ENCODE assay signal across 11 cellular contexts in genomic region chr17:17810374-17811248, GRCh38. TPM values are rescaled to one million over a fixed set of nuclear protein-coding genes. Genes with fewer than 3 reads are reported as not detected.
DNase-seq lines count a peak whose midpoint lies in the region; ATAC-seq, FAIRE-seq and TF ChIP-seq lines count a peak whose summit lies in the region.
"Had no signal": no experiment of that assay in that cellular context is flagged by ENCODE, and none has a peak within 500 bp of the region (broad histone marks: within the 10 kb centered on the region; RNA-seq: fewer than 3 reads in every experiment).

No MANE protein-coding gene starts in this region.

- in situ Hi-C loops in HepG2 (cut with HindIII; ENCODE audit: extremely low pct_ligation_motif_present, low pct_unique_long_range_greater_than_20kb), result loop anchor here (5.0 kb wide), 1 partner anchor 52 kb away; no protein-coding TSS in a partner anchor
- in situ Hi-C loops in transverse colon (cut with MboI; ENCODE audit: low pct_ligation_motif_present in 1 of 4, low pct_unique_long_range_greater_than_20kb in 1 of 4, low sequenced_read_pairs in 3 of 4), result no loop called here

- H3K9me3 Mint-ChIP-seq in activated T-helper 1 cell treated with anti-CD3 and anti-CD28 coated beads, Interleukin-12 subunit alpha, Interleukin-12 subunit beta, Interleukin-2, Interleukin-4 antibody, amounts not matched to agents 30 ng/mL and 10 ng/mL and 1 ng/mL, durations not matched to agents 14 hours and 24 hours and 36 hours, result no peaks in the 10 kb centered on the region

- H3K9me3 ChIP-seq in PC-3 (ENCODE audit: low read length) (no peaks in the 10 kb centered on the region), endothelial cell of umbilical vein (replicated peaks; ENCODE audit: control insufficient read depth, insufficient read depth, low read length) (no peaks in the 10 kb centered on the region), HepG2 (ENCODE audit: low read length) (no peaks in the 10 kb centered on the region), transverse colon (no peaks in the 10 kb centered on the region)

- H3K4me1 ChIP-seq in PC-3 (ENCODE audit: insufficient read depth, low read length) (peaks cover 9% of the 10 kb centered on the region), endothelial cell of umbilical vein (ENCODE audit: control insufficient read depth, extremely low read depth, insufficient read depth, low read length) (peaks cover 3% of the 10 kb centered on the region), HepG2 (ENCODE audit: insufficient read depth, low read length) (peaks cover 45% of the 10 kb centered on the region), transverse colon (peaks cover 3 to 29% (median 17%) of the 10 kb centered on the region in 4 donors)
- H3K4me1 ChIP-seq: foreskin keratinocyte had no signal

- DNase-seq in PC-3 (no peak), endothelial cell of umbilical vein (ENCODE audit: low read depth, low spot score) (no peak), HepG2 (ENCODE audit: low spot score) (no peak), transverse colon (no peak), SW480 (ENCODE audit: low spot score) (no peak)
- DNase-seq in activated T-helper 1 cell treated with anti-CD3 and anti-CD28 coated beads, Interleukin-12 subunit alpha, Interleukin-12 subunit beta, Interleukin-2, Interleukin-4 antibody, amounts not matched to agents 30 ng/mL and 10 ng/mL and 1 ng/mL, durations not matched to agents 14 hours and 24 hours and 36 hours (ENCODE audit: low spot score), result no peak
- no peak for DNase-seq in effector CD8-positive, alpha-beta T cell (lab: John Stamatoyannopoulos, UW)
- DNase-seq: stimulated activated naive CD8-positive, alpha-beta T cell treated with anti-CD3 and anti-CD28 coated beads, Interleukin-15, Interleukin-2, amounts not matched to agents 100 U/mL and 50 U/mL, for 24 hours had no signal

- dilution Hi-C loops in endothelial cell of umbilical vein (cut with MboI; ENCODE audit: extremely low pct_ligation_motif_present, low sequenced_read_pairs), result no loop called here

- no peaks in the 10 kb centered on the region for H3K27me3 Mint-ChIP-seq in activated T-helper 1 cell treated with anti-CD3 and anti-CD28 coated beads, Interleukin-12 subunit alpha, Interleukin-12 subunit beta, Interleukin-2, Interleukin-4 antibody, amounts not matched to agents 30 ng/mL and 10 ng/mL and 1 ng/mL, durations not matched to agents 14 hours and 24 hours and 36 hours (ENCODE audit: insufficient read depth)

- TF ChIP-seq EP300 in HepG2 (IDR thresholded peaks at IDR 0.05; ENCODE audit: low read depth in 2 of 2, low read length in 2 of 2) (no peak), HepG2 (CRISPR knock-in tag; IDR thresholded peaks at IDR 0.05; ENCODE audit: borderline replicate concordance) (no peak), transverse colon (IDR thresholded peaks at IDR 0.05; ENCODE audit: low read depth) (no peak)

- H3K4me3 ChIP-seq in PC-3 (ENCODE audit: low read length) (no peak overlapping the region), endothelial cell of umbilical vein (replicated peaks in 1 of 3; ENCODE audit: insufficient read depth in 1 of 3, low read depth in 1 of 3, low read length in 3 of 3) (no peak overlapping the region), HepG2 (replicated peaks in 1 of 3; ENCODE audit: insufficient read depth in 1 of 3, low read depth in 2 of 3, low read length in 3 of 3) (no peak overlapping the region), transverse colon (peak overlapping the region in 2 of 4 donors; percentile 5 to 22)

- TF ChIP-seq RAD21 in HepG2 (CRISPR knock-in tag; IDR thresholded peaks at IDR 0.05), result no peak

- POLR2A ChIA-PET in PC-3 (lab: Charles Lee; ENCODE audit: unreplicated experiment) (interaction anchor here (1.0 kb wide), 1 partner anchor 25 kb away, joined by 5 read pairs; no protein-coding TSS in a partner anchor), endothelial cell of umbilical vein (lab: Charles Lee) (no interaction called here), HepG2 (lab: Yijun Ruan, JAX) (interaction anchor here (1.3 to 2.7 kb wide), 3 partner anchors 27 to 46 kb away, joined by 4 to 26 read pairs (median 5); partner anchors contain the start of gene SREBF1)

- H3K27me3 ChIP-seq in PC-3 (ENCODE audit: low read length), result no peaks in the 10 kb centered on the region
- no peaks in the 10 kb centered on the region for H3K27me3 ChIP-seq in endothelial cell of umbilical vein (ENCODE audit: control insufficient read depth in 2 of 2, insufficient read depth in 2 of 2, low read length in 2 of 2)
- no peaks in the 10 kb centered on the region for H3K27me3 ChIP-seq in HepG2 (ENCODE audit: control insufficient read depth in 1 of 2, insufficient read depth in 2 of 2, low read length in 2 of 2)
- H3K27me3 ChIP-seq in transverse colon, result no peaks in the 10 kb centered on the region
- H3K27me3 ChIP-seq: foreskin keratinocyte had no signal

- no peak overlapping the region for H2AFZ ChIP-seq in PC-3 (ENCODE audit: low read length)
- H2AFZ ChIP-seq in endothelial cell of umbilical vein (ENCODE audit: low read depth, low read length), result no peak overlapping the region
- no peak overlapping the region for H2AFZ ChIP-seq in HepG2 (ENCODE audit: low read length)

- TF ChIP-seq POLR2A in endothelial cell of umbilical vein (IDR thresholded peaks at IDR 0.05; ENCODE audit: low read depth, low read length), result no peak
- peak in 1 of 2 experiments; percentile 25; a peak in 2 of 4 replicates for TF ChIP-seq POLR2A in HepG2 (IDR thresholded peaks at IDR 0.05; ENCODE audit: insufficient read depth in 1 of 2, low read depth in 2 of 2, low read length in 2 of 2)
- TF ChIP-seq POLR2A in transverse colon (IDR thresholded peaks at IDR 0.05), result no peak

- H3K9ac ChIP-seq in PC-3 (ENCODE audit: low read length), result no peak overlapping the region
- H3K9ac ChIP-seq in endothelial cell of umbilical vein (replicated peaks; ENCODE audit: extremely low read depth, insufficient read depth, low read length), result no peak overlapping the region
- H3K9ac ChIP-seq in HepG2 (ENCODE audit: insufficient read depth, low read depth, low read length), result no peak overlapping the region

- no peaks in the 10 kb centered on the region for H3K9me2 ChIP-seq in PC-3 (replicated peaks; ENCODE audit: low read length)

- peaks cover 5% of the 10 kb centered on the region for H3K4me1 Mint-ChIP-seq in activated T-helper 1 cell treated with anti-CD3 and anti-CD28 coated beads, Interleukin-12 subunit alpha, Interleukin-12 subunit beta, Interleukin-2, Interleukin-4 antibody, amounts not matched to agents 30 ng/mL and 10 ng/mL and 1 ng/mL, durations not matched to agents 14 hours and 24 hours and 36 hours (ENCODE audit: low read depth)

- no peak for FAIRE-seq in endothelial cell of umbilical vein (lab: Jason Lieb, UNC)
- no peak for FAIRE-seq in HepG2 (lab: Jason Lieb, UNC)
- FAIRE-seq: HTR-8/SVneo had no signal

- H3F3A ChIP-seq in PC-3 (ENCODE audit: low read length, unreplicated experiment), result peaks cover 7% of the 10 kb centered on the region

- peaks cover 26% of the 10 kb centered on the region for H3K36me3 Mint-ChIP-seq in activated T-helper 1 cell treated with anti-CD3 and anti-CD28 coated beads, Interleukin-12 subunit alpha, Interleukin-12 subunit beta, Interleukin-2, Interleukin-4 antibody, amounts not matched to agents 30 ng/mL and 10 ng/mL and 1 ng/mL, durations not matched to agents 14 hours and 24 hours and 36 hours (ENCODE audit: low read depth)

- H4K20me1 ChIP-seq in PC-3 (ENCODE audit: low read length) (0 out of 2 replicates have a peak, but pooled peaks cover 6% of the 10 kb centered on the region), endothelial cell of umbilical vein (replicated peaks; ENCODE audit: control insufficient read depth, extremely low read depth, insufficient read depth, low read length) (no peaks in the 10 kb centered on the region), HepG2 (ENCODE audit: insufficient read depth, low read length) (0 out of 2 replicates have a peak, but pooled peaks cover 9% of the 10 kb centered on the region)

- H3K4me2 ChIP-seq in PC-3 (ENCODE audit: low read length) (no peak overlapping the region), endothelial cell of umbilical vein (ENCODE audit: insufficient read depth, low read length) (no peak overlapping the region), HepG2 (ENCODE audit: low read depth, low read length) (no peak overlapping the region)

- H3K79me2 ChIP-seq in PC-3 (ENCODE audit: low read length) (no peaks in the 10 kb centered on the region), endothelial cell of umbilical vein (ENCODE audit: control insufficient read depth, insufficient read depth, low read length) (no peaks in the 10 kb centered on the region), HepG2 (ENCODE audit: insufficient read depth, low read length) (no peaks in the 10 kb centered on the region)

- CTCF ChIA-PET in PC-3 (lab: Charles Lee) (interaction anchor here (0.6 kb wide), 1 partner anchor 29 kb away, joined by 5 read pairs; no protein-coding TSS in a partner anchor), endothelial cell of umbilical vein (lab: Charles Lee) (interaction anchor here (0.6 to 8.9 kb wide), 9 partner anchors 20 to 464 kb away, joined by 3 to 68 read pairs (median 7); partner anchors contain the start of gene SREBF1), HepG2 (lab: Yijun Ruan, JAX; ENCODE audit: low intra/inter-chr PET ratio, low total read pairs) (interaction anchor here (3.6 kb wide), 1 partner anchor 49 kb away, joined by 53 read pairs; no protein-coding TSS in a partner anchor)

- TF ChIP-seq CTCF in PC-3 (conservative IDR thresholded peaks at IDR 0.05; ENCODE audit: low read depth, low read length) (no peak), endothelial cell of umbilical vein (IDR thresholded peaks at IDR 0.05; ENCODE audit: extremely low read depth in 1 of 2, insufficient read depth in 1 of 2, low read depth in 1 of 2, low read length in 2 of 2) (no peak), HepG2 (CRISPR knock-in tag; IDR thresholded peaks at IDR 0.05) (no peak), transverse colon (IDR thresholded peaks at IDR 0.05) (peak in 1 of 5 experiments; percentile 10)

- H3K27ac Mint-ChIP-seq in activated T-helper 1 cell treated with anti-CD3 and anti-CD28 coated beads, Interleukin-12 subunit alpha, Interleukin-12 subunit beta, Interleukin-2, Interleukin-4 antibody, amounts not matched to agents 30 ng/mL and 10 ng/mL and 1 ng/mL, durations not matched to agents 14 hours and 24 hours and 36 hours, result no peak overlapping the region

- WGBS in HepG2 (ENCODE audit: low lambda C conversion rate), result 98% methylated on average over 65 of the region's 68 CpGs
- 76 to 83% methylated on average over 14 to 68 of the region's 68 CpGs for WGBS in transverse colon (ENCODE audit: low coverage in 1 of 2), 2 donors

- peaks cover 43% of the 10 kb centered on the region for H3K36me3 ChIP-seq in PC-3 (ENCODE audit: low read depth, low read length)
- peaks cover 10 to 23% of the 10 kb centered on the region in 2 experiments for H3K36me3 ChIP-seq in endothelial cell of umbilical vein (ENCODE audit: control insufficient read depth in 2 of 2, extremely low read depth in 1 of 2, insufficient read depth in 2 of 2, low read length in 2 of 2)
- peaks cover 19 to 22% of the 10 kb centered on the region in 2 experiments for H3K36me3 ChIP-seq in HepG2 (replicated peaks in 1 of 2; ENCODE audit: control insufficient read depth in 1 of 2, insufficient read depth in 2 of 2, low read length in 2 of 2)
- peaks cover 0 to 23% (median 0%) of the 10 kb centered on the region in 4 donors for H3K36me3 ChIP-seq in transverse colon

- H3K27ac ChIP-seq in PC-3 (ENCODE audit: low read length) (no peak overlapping the region), endothelial cell of umbilical vein (ENCODE audit: insufficient read depth, low read depth, low read length) (no peak overlapping the region), HepG2 (ENCODE audit: extremely low read length, insufficient read depth, low read length) (no peak overlapping the region), transverse colon (peak overlapping the region; percentile 55 to 84 (median 74))
- H3K27ac ChIP-seq: foreskin keratinocyte had no signal

- ATAC-seq in PC-3 (no peak), HepG2 (no peak), HG02973 (IDR thresholded peaks at IDR 0.05; ENCODE audit: unreplicated experiment) (no peak)
- ATAC-seq: stimulated activated naive CD8-positive, alpha-beta T cell treated with anti-CD3 and anti-CD28 coated beads, Interleukin-15, Interleukin-2, amounts not matched to agents 100 U/mL and 50 U/mL, for 24 hours had no signal

- intact Hi-C loops in PC-3 (cut with micrococcal nuclease), result no loop called here
- intact Hi-C loops in endothelial cell of umbilical vein (cut with micrococcal nuclease), result loop anchor here (1.0 kb wide), 1 partner anchor 26 kb away; the partner anchor contains the start of gene SREBF1
- intact Hi-C loops in HepG2 (cut with micrococcal nuclease; ENCODE audit: unreplicated experiment), result no loop called here
- intact Hi-C loops in transverse colon (cut with DNase I; ENCODE audit: low total_unique reads), result loop anchor here (10.0 kb wide), 1 partner anchor 114 kb away; no protein-coding TSS in a partner anchor
- intact Hi-C loops in activated T-helper 1 cell treated with anti-CD3 and anti-CD28 coated beads, Interleukin-12 subunit alpha, Interleukin-12 subunit beta, Interleukin-2, Interleukin-4 antibody, amounts not matched to agents 30 ng/mL and 10 ng/mL and 1 ng/mL, durations not matched to agents 14 hours and 24 hours and 36 hours (cut with micrococcal nuclease), result loop anchor here (5.0 kb wide), 1 partner anchor 222 kb away; no protein-coding TSS in a partner anchor

- BruUV-seq in PC-3 (replicated peaks; lab: Mats Ljungman, UMichigan) (TSS peak; percentile 21), endothelial cell of umbilical vein (replicated peaks; lab: Mats Ljungman, UMichigan) (TSS peak; percentile 84), HepG2 (replicated peaks; lab: Mats Ljungman, UMichigan) (no TSS peak)

- no peak overlapping the region for H3K4me3 Mint-ChIP-seq in activated T-helper 1 cell treated with anti-CD3 and anti-CD28 coated beads, Interleukin-12 subunit alpha, Interleukin-12 subunit beta, Interleukin-2, Interleukin-4 antibody, amounts not matched to agents 30 ng/mL and 10 ng/mL and 1 ng/mL, durations not matched to agents 14 hours and 24 hours and 36 hours

- H3K9me1 ChIP-seq in endothelial cell of umbilical vein (replicated peaks; ENCODE audit: control insufficient read depth, extremely low read depth, insufficient read depth, low read length), result no peaks in the 10 kb centered on the region

RNA-seq across cellular contexts. Expression of gene SREBF1, which starts 26.2 kb away (rescaled TPM):
- total RNA-seq in PC-3 (2014; rRNA removed) (167 and 194 TPM in 2 replicates), endothelial cell of umbilical vein (109 and 117 TPM in 2 replicates), HepG2 (2016; rRNA removed; fragmentation: Illumina TruSeq; extraction: Trizol) (12.6 and 34.3 TPM in 2 replicates), transverse colon (100 to 1,000 TPM in 3 of 4 donors, 10 to 100 TPM in 1; 45.7 to 206 (median 148) TPM)
- polyA plus RNA-seq in endothelial cell of umbilical vein (50.4 and 66.3 TPM in 2 replicates), HepG2 (2011; rRNA removed) (38.0 and 57.5 TPM in 2 replicates)
- 22.4 and 31.8 TPM in 2 replicates for polyA plus RNA-seq in endothelial cell of umbilical vein (2011; cell fraction: cytosol; rRNA removed)
- polyA plus RNA-seq in endothelial cell of umbilical vein (2011; cell fraction: nucleus; rRNA removed), result 139 and 174 TPM in 2 replicates
- polyA plus RNA-seq in endothelial cell of umbilical vein (2012), result 64.9 and 76.2 TPM in 2 replicates
- 51.5 and 65.4 TPM in 2 replicates for polyA minus RNA-seq in endothelial cell of umbilical vein
- polyA minus RNA-seq in endothelial cell of umbilical vein (2011; cell fraction: cytosol; rRNA and poly(A)+ RNA removed), result 114 TPM
- polyA minus RNA-seq in endothelial cell of umbilical vein (2011; cell fraction: nucleus; rRNA and poly(A)+ RNA removed), result 78.3 and 98.8 TPM in 2 replicates
- total RNA-seq in HepG2 (2016; cell fraction: cytosol; rRNA removed; fragmentation: Illumina TruSeq; extraction: Trizol; ENCODE audit: low read depth), result 17.8 and 21.9 TPM in 2 replicates
- 11.7 and 40.3 TPM in 2 replicates for total RNA-seq in HepG2 (2016; cell fraction: insoluble cytoplasmic fraction; rRNA removed; fragmentation: Illumina TruSeq; extraction: Trizol)
- 12.6 and 16.8 TPM in 2 replicates for total RNA-seq in HepG2 (2016; cell fraction: membrane; rRNA removed; fragmentation: Illumina TruSeq; extraction: Trizol)
- 53.2 and 57.7 TPM in 2 replicates for total RNA-seq in HepG2 (2016; cell fraction: nucleus; rRNA removed; fragmentation: Illumina TruSeq; extraction: Trizol)
- polyA plus RNA-seq in HepG2 (2011; cell fraction: cytosol; rRNA removed), result 16.6 and 23.2 TPM in 2 replicates
- 385 and 409 TPM in 2 replicates for polyA plus RNA-seq in HepG2 (2011; cell fraction: nucleus; rRNA removed)
- 60.2 and 60.8 TPM in 2 replicates for polyA plus RNA-seq in HepG2 (2012)
- 3.6 and 4.8 TPM in 2 replicates for polyA plus RNA-seq in HepG2 (2016; cell fraction: cytosol; fragmentation: Illumina TruSeq; extraction: Trizol; ENCODE audit: low read depth)
- 11.3 and 14.1 TPM in 2 replicates for polyA plus RNA-seq in HepG2 (2016; cell fraction: insoluble cytoplasmic fraction; fragmentation: Illumina TruSeq; extraction: Trizol; ENCODE audit: low read depth)
- 7.4 and 8.0 TPM in 2 replicates for polyA plus RNA-seq in HepG2 (2016; cell fraction: membrane; fragmentation: Illumina TruSeq; extraction: Trizol; ENCODE audit: low read depth)
- polyA plus RNA-seq in HepG2 (2016; cell fraction: nucleus; fragmentation: Illumina TruSeq; extraction: Trizol; ENCODE audit: insufficient read depth, low read depth), result 156 and 162 TPM in 2 replicates
- 70.2 and 130 TPM in 2 replicates for polyA minus RNA-seq in HepG2 (2011; rRNA and poly(A)+ RNA removed; ENCODE audit: low replicate concordance)
- polyA minus RNA-seq in HepG2 (2011; cell fraction: cytosol; rRNA and poly(A)+ RNA removed), result 35.3 and 56.1 TPM in 2 replicates
- polyA minus RNA-seq in HepG2 (2011; cell fraction: nucleus; rRNA and poly(A)+ RNA removed), result 93.2 and 119 TPM in 2 replicates
- 167 and 172 TPM in 2 replicates for total RNA-seq in activated T-helper 1 cell treated with anti-CD3 and anti-CD28 coated beads, Interleukin-12 subunit alpha, Interleukin-12 subunit beta, Interleukin-2, Interleukin-4 antibody, amounts not matched to agents 30 ng/mL and 10 ng/mL and 1 ng/mL, durations not matched to agents 14 hours and 24 hours and 36 hours

Comparison
In these comparisons a context has a peak if more than half of its experiments do, and no peak if none do; other contexts are left out.
1. H3K27ac ChIP-seq: peak in transverse colon (4 of 4); none in PC-3 (single experiment), endothelial cell of umbilical vein (single experiment) and HepG2 (single experiment).
2. intact Hi-C loops: an anchor here in endothelial cell of umbilical vein (1.0 kb wide), transverse colon (10.0 kb wide) and activated T-helper 1 cell treated with anti-CD3 and anti-CD28 coated beads, Interleukin-12 subunit alpha, Interleukin-12 subunit beta, Interleukin-2, Interleukin-4 antibody, amounts not matched to agents 30 ng/mL and 10 ng/mL and 1 ng/mL, durations not matched to agents 14 hours and 24 hours and 36 hours (5.0 kb wide); none called in PC-3 and HepG2.